ENCODE assay signal across 16 cellular contexts in genomic region chr11:116849491-116849890, GRCh38. TPM values are rescaled to one million over a fixed set of nuclear protein-coding genes. Genes with fewer than 3 reads are reported as not detected.
"Had no signal": no experiment of that assay in that cellular context is flagged by ENCODE, and none has a peak within 500 bp of the region (broad histone marks: within the 10 kb centered on the region; RNA-seq: fewer than 3 reads in every experiment).

No MANE protein-coding gene starts in this region.

- H3K4me3 ChIP-seq: ascending aorta, breast epithelium, hepatocyte, pancreas, sigmoid colon had no signal

- H3K4me3 Mint-ChIP-seq: activated B cell treated with CpG ODN at 0.5 μM for 24 hours; activated CD4-positive, alpha-beta T cell treated with anti-CD3 and anti-CD28 coated beads, Interleukin-2, amount 10 ng/mL, durations not matched to agents 24 days and 14 days; T-helper 1 cell treated with Interleukin-12 subunit alpha and Interleukin-12 subunit beta and Interleukin-4 antibody, amounts not matched to agents 30 μg/mL and 1 μg/mL, for 36 hours had no signal

- H3K27me3 Mint-ChIP-seq: activated B cell treated with CpG ODN at 0.5 μM for 24 hours; activated CD4-positive, alpha-beta T cell treated with anti-CD3 and anti-CD28 coated beads, Interleukin-2, amount 10 ng/mL, durations not matched to agents 24 days and 14 days had no signal

- H3K9me3 Mint-ChIP-seq: activated B cell treated with CpG ODN at 0.5 μM for 24 hours; activated CD4-positive, alpha-beta T cell treated with anti-CD3 and anti-CD28 coated beads, Interleukin-2, amount 10 ng/mL, durations not matched to agents 24 days and 14 days; T-helper 1 cell treated with Interleukin-12 subunit alpha and Interleukin-12 subunit beta and Interleukin-4 antibody, amounts not matched to agents 30 μg/mL and 1 μg/mL, for 36 hours had no signal

- ATAC-seq: left lobe of liver, pancreas had no signal

- H3K27ac Mint-ChIP-seq: activated B cell treated with CpG ODN at 0.5 μM for 24 hours; activated CD4-positive, alpha-beta T cell treated with anti-CD3 and anti-CD28 coated beads, Interleukin-2, amount 10 ng/mL, durations not matched to agents 24 days and 14 days; T-helper 1 cell treated with Interleukin-12 subunit alpha and Interleukin-12 subunit beta and Interleukin-4 antibody, amounts not matched to agents 30 μg/mL and 1 μg/mL, for 36 hours had no signal

- DNase-seq: activated B cell treated with CpG ODN at 0.5 μM for 24 hours; activated CD4-positive, alpha-beta T cell treated with anti-CD3 and anti-CD28 coated beads, Interleukin-2, amount 10 ng/mL, durations not matched to agents 24 days and 14 days; activated naive CD4-positive, alpha-beta T cell treated with Interleukin-2 at 50 U/mL for 16 hours; activated T-cell treated with anti-CD3 and anti-CD28 coated beads for 4 hours; pancreas; sigmoid colon; stimulated activated CD4-positive, alpha-beta T cell treated with anti-CD3 and anti-CD28 coated beads, Interleukin-1b, Interleukin-23, amount 100 ng/mL, for 48 hours had no signal

RNA-seq across cellular contexts. Expression of gene APOA1, which starts 12.1 kb away (rescaled TPM):
- total RNA-seq: activated CD4-positive, alpha-beta T cell treated with anti-CD3 and anti-CD28 coated beads, Interleukin-2, amount 10 ng/mL, durations not matched to agents 24 days and 14 days; chondrocyte; dermis microvascular lymphatic vessel endothelial cell; ureter had no signal

RNA-seq across cellular contexts. Expression of gene APOC3, which starts 19.8 kb away (rescaled TPM):
- total RNA-seq: activated B cell treated with CpG ODN at 0.5 μM for 24 hours; activated CD4-positive, alpha-beta T cell treated with anti-CD3 and anti-CD28 coated beads, Interleukin-2, amount 10 ng/mL, durations not matched to agents 24 days and 14 days; breast epithelium; chondrocyte; dermis microvascular lymphatic vessel endothelial cell; lung microvascular endothelial cell; sigmoid colon had no signal

RNA-seq across cellular contexts. Expression of gene APOA4, which starts 26.4 kb away (rescaled TPM):
- total RNA-seq: activated B cell treated with CpG ODN at 0.5 μM for 24 hours; activated CD4-positive, alpha-beta T cell treated with anti-CD3 and anti-CD28 coated beads, Interleukin-2, amount 10 ng/mL, durations not matched to agents 24 days and 14 days; chondrocyte; dermis microvascular lymphatic vessel endothelial cell; lung microvascular endothelial cell; pancreas; sigmoid colon; ureter had no signal

RNA-seq across cellular contexts. Expression of gene APOA5, which starts 57.8 kb away (rescaled TPM):
- total RNA-seq: activated B cell treated with CpG ODN at 0.5 μM for 24 hours; activated CD4-positive, alpha-beta T cell treated with anti-CD3 and anti-CD28 coated beads, Interleukin-2, amount 10 ng/mL, durations not matched to agents 24 days and 14 days; ascending aorta; breast epithelium; chondrocyte; dermis microvascular lymphatic vessel endothelial cell; lung microvascular endothelial cell; sigmoid colon; ureter had no signal
